8 cellular contexts compared by ENCODE assay signal in genomic region chr3:50338989-50339388, GRCh38. TPM values are rescaled to one million over a fixed set of nuclear protein-coding genes. Genes with fewer than 3 reads are reported as not detected.
DNase-seq lines count a peak whose midpoint lies in the region; ATAC-seq, FAIRE-seq and TF ChIP-seq lines count a peak whose summit lies in the region.

No MANE protein-coding gene starts in this region.

- H3K4me1 Mint-ChIP-seq in CD4-positive, CD25-positive, alpha-beta regulatory T cell = peaks cover 20 to 77% (median 44%) of the 10 kb centered on the region in 4 donors
- H3K4me1 Mint-ChIP-seq in neural progenitor cell = peaks cover 32% of the 10 kb centered on the region

- H4K20me1 ChIP-seq in GM12878 (ENCODE audit: control insufficient read depth, insufficient read depth) (no peaks in the 10 kb centered on the region; the same call in 1 of the 2 replicates), neural progenitor cell (ENCODE audit: low read depth) (peaks cover 23% of the 10 kb centered on the region)

- BruUV-seq in GM12878 (replicated peaks; lab: Mats Ljungman, UMichigan) = no TSS peak

- no peak for TF ChIP-seq CTCF in GM12878 (IDR thresholded peaks at IDR 0.05 in 2 of 3, conservative IDR thresholded peaks at IDR 0.05 in 1 of 3; ENCODE audit: control insufficient read depth in 2 of 3, extremely low read depth in 1 of 3, insufficient read depth in 1 of 3, low read depth in 3 of 3, low read length in 3 of 3)
- no peak for TF ChIP-seq CTCF in neural progenitor cell (IDR thresholded peaks at IDR 0.05)

- peak overlapping the region; percentile 96 for H3K27ac ChIP-seq in CD4-positive, CD25-positive, alpha-beta regulatory T cell (ENCODE audit: insufficient read depth, low read length, poor library complexity, severe bottlenecking)
- H3K27ac ChIP-seq in GM12878 (ENCODE audit: control insufficient read depth, insufficient read depth) (peak overlapping the region; percentile 92), neural progenitor cell (no peak overlapping the region)

- H3K9me3 Mint-ChIP-seq in CD4-positive, CD25-positive, alpha-beta regulatory T cell = peaks cover 0 to 3% (median 0%) of the 10 kb centered on the region in 7 donors
- no peaks in the 10 kb centered on the region for H3K9me3 Mint-ChIP-seq in neural progenitor cell

- H3K36me3 ChIP-seq in CD4-positive, CD25-positive, alpha-beta regulatory T cell (ENCODE audit: control insufficient read depth, insufficient read depth, low read length) = no peaks in the 10 kb centered on the region
- H3K36me3 ChIP-seq in GM12878 (ENCODE audit: control insufficient read depth in 2 of 2, insufficient read depth in 2 of 2, low read length in 1 of 2) (peaks cover 1 to 4% of the 10 kb centered on the region in 2 experiments), neural progenitor cell (no peaks in the 10 kb centered on the region)

- 2% methylated on average over 4 of the region's 4 CpGs for WGBS in GM12878 (ENCODE audit: insufficient coverage, insufficient replicate concordance, low lambda C conversion rate, missing lambda C conversion rate)

- no peaks in the 10 kb centered on the region for H3K36me3 Mint-ChIP-seq in CD4-positive, CD25-positive, alpha-beta regulatory T cell
- peaks cover 3% of the 10 kb centered on the region for H3K36me3 Mint-ChIP-seq in neural progenitor cell

- TF ChIP-seq EP300 in GM12878 (IDR thresholded peaks at IDR 0.05; ENCODE audit: borderline replicate concordance in 1 of 2, control insufficient read depth in 1 of 2, low read depth in 2 of 2, low read length in 2 of 2) = no peak

- peak overlapping the region; percentile 88 for H3K4me3 ChIP-seq in CD4-positive, CD25-positive, alpha-beta regulatory T cell (ENCODE audit: low read depth, low read length)
- H3K4me3 ChIP-seq in GM12878 = peak overlapping the region; percentile 96
- no peak overlapping the region for H3K4me3 ChIP-seq in neural progenitor cell

- RAD21 ChIA-PET in GM12878 (lab: Charles Lee; ENCODE audit: unreplicated experiment) = no interaction called here

- POLR2A ChIA-PET in GM12878 (lab: Charles Lee) = interaction anchor here (0.6 to 7.0 kb wide), 9 partner anchors 11 to 870 kb away, joined by 3 to 84 read pairs (median 4); partner anchors contain the start of genes CYB561D2, GNAI2, NPRL2 and TUSC2

- H3K4me2 ChIP-seq in GM12878 (ENCODE audit: control insufficient read depth, insufficient read depth) (peak overlapping the region; percentile 75), neural progenitor cell (no peak overlapping the region)

- peaks cover 23% of the 10 kb centered on the region for H3F3A ChIP-seq in neural progenitor cell (ENCODE audit: low read depth)

- FAIRE-seq in GM12878 (lab: Jason Lieb, UNC) = no peak

- CTCF ChIA-PET in GM12878 (lab: Yijun Ruan, JAX) = interaction anchor here (0.6 to 10.5 kb wide), 6 partner anchors 10 to 91 kb away, joined by 3 to 72 read pairs (median 4); partner anchors contain the start of genes CYB561D2, HYAL2, HYAL3 and NAA80

- TF ChIP-seq RAD21 in GM12878 (IDR thresholded peaks at IDR 0.05; ENCODE audit: insufficient read depth, low read depth, low read length) = no peak

- SMC1A ChIA-PET in GM12878 (lab: Charles Lee; ENCODE audit: uncharacterized antibody, unreplicated experiment) = interaction anchor here (0.7 to 1.6 kb wide), 3 partner anchors 11 to 468 kb away, joined by 3 to 8 read pairs (median 3); partner anchors contain the start of genes CYB561D2 and NPRL2

- in situ Hi-C loops in GM12878 (cut with MboI) = loop anchor here (10.0 kb wide), 1 partner anchor 1056 kb away; the partner anchor contains the start of gene RBM15B

- peak overlapping the region; percentile 52 for H2AFZ ChIP-seq in GM12878 (ENCODE audit: control insufficient read depth, low read depth, low read length)
- no peak overlapping the region for H2AFZ ChIP-seq in neural progenitor cell (replicated peaks)

- H3K4me3 Mint-ChIP-seq in CD4-positive, CD25-positive, alpha-beta regulatory T cell = peak overlapping the region; percentile 90 to 97 (median 94)
- H3K4me3 Mint-ChIP-seq in neural progenitor cell = peak overlapping the region; percentile 98

- H3K27ac Mint-ChIP-seq in CD4-positive, CD25-positive, alpha-beta regulatory T cell = peak overlapping the region; percentile 93 to 98 (median 98)
- no peak overlapping the region for H3K27ac Mint-ChIP-seq in neural progenitor cell

- no peak for TF ChIP-seq POLR2A in GM12878 (IDR thresholded peaks at IDR 0.05; ENCODE audit: low read depth, low read length)

- H3K79me2 ChIP-seq in GM12878 (ENCODE audit: control insufficient read depth, insufficient read depth, low read length) (peaks cover 65% of the 10 kb centered on the region), neural progenitor cell (ENCODE audit: low read depth) (peaks cover 30% of the 10 kb centered on the region)

- ATAC-seq in CD4-positive, CD25-positive, alpha-beta regulatory T cell (ENCODE audit: low read depth in 2 of 2) = no peak
- ATAC-seq in GM12878 = no peak
- ATAC-seq in GM19463 (IDR thresholded peaks at IDR 0.05; ENCODE audit: unreplicated experiment) = no peak
- ATAC-seq in HG03159 (IDR thresholded peaks at IDR 0.05; ENCODE audit: unreplicated experiment) = no peak

- no peaks in the 10 kb centered on the region for H3K27me3 Mint-ChIP-seq in CD4-positive, CD25-positive, alpha-beta regulatory T cell
- peaks cover 31% of the 10 kb centered on the region for H3K27me3 Mint-ChIP-seq in neural progenitor cell (ENCODE audit: insufficient read depth, low read depth)

- no peaks in the 10 kb centered on the region for H3K27me3 ChIP-seq in CD4-positive, CD25-positive, alpha-beta regulatory T cell (ENCODE audit: control insufficient read depth, insufficient read depth, low read length)
- H3K27me3 ChIP-seq in GM12878 (replicated peaks in 1 of 2; ENCODE audit: control insufficient read depth in 2 of 2, insufficient read depth in 2 of 2, low read length in 1 of 2) = no peaks in the 10 kb centered on the region
- peaks cover 62% of the 10 kb centered on the region for H3K27me3 ChIP-seq in neural progenitor cell

- no peaks in the 10 kb centered on the region for H3K9me3 ChIP-seq in CD4-positive, CD25-positive, alpha-beta regulatory T cell (ENCODE audit: control insufficient read depth in 2 of 2, low read length in 2 of 2)
- no peaks in the 10 kb centered on the region for H3K9me3 ChIP-seq in GM12878 (replicated peaks; ENCODE audit: control insufficient read depth, insufficient read depth, low read length)
- no peaks in the 10 kb centered on the region for H3K9me3 ChIP-seq in neural progenitor cell (ENCODE audit: low read depth)

- no peak for DNase-seq in CD4-positive, CD25-positive, alpha-beta regulatory T cell
- DNase-seq in Kasumi-1 (lab: John Stamatoyannopoulos, UW) (peak; percentile 53 to 67), GM12878 (ENCODE audit: low read depth, low spot score) (no peak), neural progenitor cell (ENCODE audit: low spot score) (no peak), occipital lobe (lab: John Stamatoyannopoulos, UW) (no peak), NCI-H1417 (lab: John Stamatoyannopoulos, UW) (no peak)

- intact Hi-C loops in GM12878 (cut with micrococcal nuclease; ENCODE audit: unreplicated experiment) = loop anchor here (5.0 kb wide), 2 partner anchors 42 to 102 kb away; partner anchors contain the start of genes GNAI2, HYAL3 and NAA80

- H3K9ac ChIP-seq in GM12878 (ENCODE audit: control insufficient read depth, insufficient read depth, low read length) = peak overlapping the region; percentile 86
- H3K9ac ChIP-seq in neural progenitor cell = no peak overlapping the region

- peaks cover 74% of the 10 kb centered on the region for H3K4me1 ChIP-seq in CD4-positive, CD25-positive, alpha-beta regulatory T cell (ENCODE audit: control insufficient read depth, insufficient read depth, low read length, poor library complexity, severe bottlenecking)
- peaks cover 8% of the 10 kb centered on the region; the same call in 1 of the 2 replicates for H3K4me1 ChIP-seq in GM12878 (ENCODE audit: control insufficient read depth, insufficient read depth, low read length)
- H3K4me1 ChIP-seq in neural progenitor cell = peaks cover 25% of the 10 kb centered on the region

RNA-seq across cellular contexts. Expression of gene RASSF1, which starts 1.6 kb away (rescaled TPM):
- total RNA-seq in CD4-positive, CD25-positive, alpha-beta regulatory T cell = 76.0 TPM
- polyA plus RNA-seq in CD4-positive, CD25-positive, alpha-beta regulatory T cell = 10 to 100 TPM; 48.4 to 67.4 (median 54.7) TPM
- total RNA-seq in GM12878 (2013; cell fraction: nucleolus; rRNA removed) = 67.1 and 75.3 TPM in 2 replicates
- total RNA-seq in GM12878 (2014; rRNA removed) (39.3 and 40.1 TPM in 2 replicates), GM12878 (2014; rRNA removed; fragmentation: Illumina TruSeq; extraction: Trizol) (15.7 and 16.1 TPM in 2 replicates), GM12878 (2021) (30.9 and 35.2 TPM in 2 replicates), neural progenitor cell (ENCODE audit: low replicate concordance) (13.7 and 19.5 TPM in 2 replicates), occipital lobe (7.8 TPM)
- polyA plus RNA-seq in GM12878 (2011; ENCODE audit: low read depth) = 19.6 TPM
- polyA plus RNA-seq in GM12878 (2011; rRNA removed) (36.4 and 59.6 TPM in 2 replicates), GM12878 (2014; fragmentation: Illumina TruSeq; extraction: Trizol) (9.6 and 18.5 TPM in 2 replicates), GM12878 (2014; fragmentation: Nextera tagmentation; extraction: Ambion mirVana) (10 to 100 TPM in 1 of 2 experiments, 1 to 10 TPM in 1; 4.4 to 10.3 TPM), GM12878 (2014; rRNA removed) (54.1 and 61.3 TPM in 2 replicates), GM12878 (2016; fragmentation: Nextera tagmentation; extraction: Ambion mirVana) (10 to 100 TPM; 48.7 to 49.1 TPM)
- polyA plus RNA-seq in GM12878 (2011; cell fraction: cytosol; rRNA removed) = 62.1 and 82.5 TPM in 2 replicates
- 136 and 141 TPM in 2 replicates for polyA plus RNA-seq in GM12878 (2011; cell fraction: nucleus; rRNA removed)
- 38.7 and 39.3 TPM in 2 replicates for polyA plus RNA-seq in GM12878 (2012)
- 16.2 and 26.6 TPM in 2 replicates for polyA minus RNA-seq in GM12878 (2011; rRNA and poly(A)+ RNA removed)
- polyA minus RNA-seq in GM12878 (2011; cell fraction: cytosol; rRNA and poly(A)+ RNA removed) = 9.3 and 11.9 TPM in 2 replicates
- polyA minus RNA-seq in GM12878 (2011; cell fraction: nucleus; rRNA and poly(A)+ RNA removed) = 22.7 and 30.4 TPM in 2 replicates

RNA-seq across cellular contexts. Expression of gene ZMYND10, which starts 6.5 kb away (rescaled TPM):
- 1.6 TPM for total RNA-seq in CD4-positive, CD25-positive, alpha-beta regulatory T cell
- under 1 TPM in 1 of 4 donors, not detected in 3; 0.09 TPM for polyA plus RNA-seq in CD4-positive, CD25-positive, alpha-beta regulatory T cell
- total RNA-seq in GM12878 (2013; cell fraction: nucleolus; rRNA removed) = 1.6 and 2.2 TPM in 2 replicates
- total RNA-seq in GM12878 (2014; rRNA removed) (0.11 and 0.60 TPM in 2 replicates), GM12878 (2014; rRNA removed; fragmentation: Illumina TruSeq; extraction: Trizol) (0.14 and 0.27 TPM in 2 replicates), GM12878 (2021) (0.45 and 0.80 TPM in 2 replicates), neural progenitor cell (ENCODE audit: low replicate concordance) (0.37 and 1.7 TPM in 2 replicates), occipital lobe (2.5 TPM)
- 0.60 TPM for polyA plus RNA-seq in GM12878 (2011; ENCODE audit: low read depth)
- polyA plus RNA-seq in GM12878 (2011; rRNA removed) (0.40 and 1.0 TPM in 2 replicates), GM12878 (2014; fragmentation: Illumina TruSeq; extraction: Trizol) (0.18 TPM in 1 of 2 replicates, not detected in the other), GM12878 (2014; fragmentation: Nextera tagmentation; extraction: Ambion mirVana) (under 1 TPM; 0.26 to 0.40 TPM), GM12878 (2014; rRNA removed) (0.35 and 0.91 TPM in 2 replicates), GM12878 (2016; fragmentation: Nextera tagmentation; extraction: Ambion mirVana) (under 1 TPM; 0.66 to 0.94 TPM)
- polyA plus RNA-seq in GM12878 (2011; cell fraction: cytosol; rRNA removed) = 0.60 and 1.2 TPM in 2 replicates
- polyA plus RNA-seq in GM12878 (2011; cell fraction: nucleus; rRNA removed) = 7.6 and 7.9 TPM in 2 replicates
- 0.66 and 0.72 TPM in 2 replicates for polyA plus RNA-seq in GM12878 (2012)
- 0.44 and 1.2 TPM in 2 replicates for polyA minus RNA-seq in GM12878 (2011; rRNA and poly(A)+ RNA removed)
- not detected in 2 replicates for polyA minus RNA-seq in GM12878 (2011; cell fraction: cytosol; rRNA and poly(A)+ RNA removed)
- polyA minus RNA-seq in GM12878 (2011; cell fraction: nucleus; rRNA and poly(A)+ RNA removed) = 0.73 and 2.7 TPM in 2 replicates

RNA-seq across cellular contexts. Expression of gene TUSC2, which starts 11.0 kb away (rescaled TPM):
- total RNA-seq in CD4-positive, CD25-positive, alpha-beta regulatory T cell = 17.5 TPM
- polyA plus RNA-seq in CD4-positive, CD25-positive, alpha-beta regulatory T cell = 10 to 100 TPM; 44.6 to 55.6 (median 49.9) TPM
- 4.4 and 6.3 TPM in 2 replicates for total RNA-seq in GM12878 (2013; cell fraction: nucleolus; rRNA removed)
- total RNA-seq in GM12878 (2014; rRNA removed) (31.1 and 34.7 TPM in 2 replicates), GM12878 (2014; rRNA removed; fragmentation: Illumina TruSeq; extraction: Trizol) (17.7 and 18.0 TPM in 2 replicates), GM12878 (2021) (33.8 and 34.5 TPM in 2 replicates), neural progenitor cell (ENCODE audit: low replicate concordance) (14.9 and 36.1 TPM in 2 replicates), occipital lobe (16.2 TPM)
- polyA plus RNA-seq in GM12878 (2011; ENCODE audit: low read depth) = 14.4 TPM
- polyA plus RNA-seq in GM12878 (2011; rRNA removed) (24.3 and 37.8 TPM in 2 replicates), GM12878 (2014; fragmentation: Illumina TruSeq; extraction: Trizol) (24.3 and 27.0 TPM in 2 replicates), GM12878 (2014; fragmentation: Nextera tagmentation; extraction: Ambion mirVana) (10 to 100 TPM in 1 of 2 experiments, 1 to 10 TPM in 1; 4.0 to 10.2 TPM), GM12878 (2014; rRNA removed) (69.4 and 79.5 TPM in 2 replicates), GM12878 (2016; fragmentation: Nextera tagmentation; extraction: Ambion mirVana) (10 to 100 TPM; 71.1 to 73.8 TPM)
- polyA plus RNA-seq in GM12878 (2011; cell fraction: cytosol; rRNA removed) = 45.3 and 51.3 TPM in 2 replicates
- 20.5 and 21.8 TPM in 2 replicates for polyA plus RNA-seq in GM12878 (2011; cell fraction: nucleus; rRNA removed)
- polyA plus RNA-seq in GM12878 (2012) = 21.3 and 26.7 TPM in 2 replicates
- 14.0 and 16.5 TPM in 2 replicates for polyA minus RNA-seq in GM12878 (2011; rRNA and poly(A)+ RNA removed)
- 4.1 and 4.5 TPM in 2 replicates for polyA minus RNA-seq in GM12878 (2011; cell fraction: cytosol; rRNA and poly(A)+ RNA removed)
- 6.2 and 7.7 TPM in 2 replicates for polyA minus RNA-seq in GM12878 (2011; cell fraction: nucleus; rRNA and poly(A)+ RNA removed)

RNA-seq across cellular contexts. Expression of gene NPRL2, which starts 11.6 kb away (rescaled TPM):
- total RNA-seq in CD4-positive, CD25-positive, alpha-beta regulatory T cell = 30.1 TPM
- 10 to 100 TPM; 43.0 to 51.8 (median 49.6) TPM for polyA plus RNA-seq in CD4-positive, CD25-positive, alpha-beta regulatory T cell
- 30.5 and 38.0 TPM in 2 replicates for total RNA-seq in GM12878 (2013; cell fraction: nucleolus; rRNA removed)
- total RNA-seq in GM12878 (2014; rRNA removed) (34.6 and 35.4 TPM in 2 replicates), GM12878 (2014; rRNA removed; fragmentation: Illumina TruSeq; extraction: Trizol) (15.0 and 17.8 TPM in 2 replicates), GM12878 (2021) (19.4 and 22.9 TPM in 2 replicates), neural progenitor cell (ENCODE audit: low replicate concordance) (15.5 and 35.7 TPM in 2 replicates), occipital lobe (19.0 TPM)
- 21.3 TPM for polyA plus RNA-seq in GM12878 (2011; ENCODE audit: low read depth)
- polyA plus RNA-seq in GM12878 (2011; rRNA removed) (39.4 and 54.2 TPM in 2 replicates), GM12878 (2014; fragmentation: Illumina TruSeq; extraction: Trizol) (12.9 and 22.5 TPM in 2 replicates), GM12878 (2014; fragmentation: Nextera tagmentation; extraction: Ambion mirVana) (10 to 100 TPM; 33.6 to 36.2 TPM), GM12878 (2014; rRNA removed) (34.0 and 38.8 TPM in 2 replicates), GM12878 (2016; fragmentation: Nextera tagmentation; extraction: Ambion mirVana) (10 to 100 TPM; 31.0 to 32.1 TPM)
- polyA plus RNA-seq in GM12878 (2011; cell fraction: cytosol; rRNA removed) = 54.1 and 62.7 TPM in 2 replicates
- polyA plus RNA-seq in GM12878 (2011; cell fraction: nucleus; rRNA removed) = 112 and 156 TPM in 2 replicates
- 27.8 and 29.3 TPM in 2 replicates for polyA plus RNA-seq in GM12878 (2012)
- 52.4 and 60.3 TPM in 2 replicates for polyA minus RNA-seq in GM12878 (2011; rRNA and poly(A)+ RNA removed)
- polyA minus RNA-seq in GM12878 (2011; cell fraction: cytosol; rRNA and poly(A)+ RNA removed) = 8.6 and 14.4 TPM in 2 replicates
- 24.1 and 29.8 TPM in 2 replicates for polyA minus RNA-seq in GM12878 (2011; cell fraction: nucleus; rRNA and poly(A)+ RNA removed)

RNA-seq across cellular contexts. Expression of gene CYB561D2, which starts 11.7 kb away (rescaled TPM):
- total RNA-seq in CD4-positive, CD25-positive, alpha-beta regulatory T cell = 28.5 TPM
- 10 to 100 TPM; 66.3 to 92.2 (median 79.2) TPM for polyA plus RNA-seq in CD4-positive, CD25-positive, alpha-beta regulatory T cell
- 16.8 and 22.6 TPM in 2 replicates for total RNA-seq in GM12878 (2013; cell fraction: nucleolus; rRNA removed)
- total RNA-seq in GM12878 (2014; rRNA removed) (33.4 and 34.6 TPM in 2 replicates), GM12878 (2014; rRNA removed; fragmentation: Illumina TruSeq; extraction: Trizol) (11.9 and 13.6 TPM in 2 replicates), GM12878 (2021) (19.2 and 20.8 TPM in 2 replicates), neural progenitor cell (ENCODE audit: low replicate concordance) (2.2 and 13.8 TPM in 2 replicates), occipital lobe (10.0 TPM)
- polyA plus RNA-seq in GM12878 (2011; ENCODE audit: low read depth) = 12.3 TPM
- polyA plus RNA-seq in GM12878 (2011; rRNA removed) (8.6 and 16.8 TPM in 2 replicates), GM12878 (2014; fragmentation: Illumina TruSeq; extraction: Trizol) (5.9 and 9.2 TPM in 2 replicates), GM12878 (2014; fragmentation: Nextera tagmentation; extraction: Ambion mirVana) (10 to 100 TPM in 1 of 2 experiments, 1 to 10 TPM in 1; 7.6 to 11.9 TPM), GM12878 (2014; rRNA removed) (24.1 and 29.1 TPM in 2 replicates), GM12878 (2016; fragmentation: Nextera tagmentation; extraction: Ambion mirVana) (10 to 100 TPM; 35.5 to 39.2 TPM)
- 28.7 and 40.9 TPM in 2 replicates for polyA plus RNA-seq in GM12878 (2011; cell fraction: cytosol; rRNA removed)
- 27.2 TPM in 2 replicates for polyA plus RNA-seq in GM12878 (2011; cell fraction: nucleus; rRNA removed)
- 18.7 and 21.2 TPM in 2 replicates for polyA plus RNA-seq in GM12878 (2012)
- polyA minus RNA-seq in GM12878 (2011; rRNA and poly(A)+ RNA removed) = 18.7 and 25.9 TPM in 2 replicates
- polyA minus RNA-seq in GM12878 (2011; cell fraction: cytosol; rRNA and poly(A)+ RNA removed) = 3.3 and 6.0 TPM in 2 replicates
- polyA minus RNA-seq in GM12878 (2011; cell fraction: nucleus; rRNA and poly(A)+ RNA removed) = 15.4 and 21.0 TPM in 2 replicates

Comparison
In these comparisons a context has a peak if more than half of its experiments do, and no peak if none do; other contexts are left out.
1. DNase-seq: peak in Kasumi-1 (2 of 2); none in CD4-positive, CD25-positive, alpha-beta regulatory T cell (0 of 3), GM12878 (single experiment), neural progenitor cell (single experiment), occipital lobe (single experiment) and NCI-H1417 (0 of 3).